In genomic region chr6:127471379-127472255, GRCh38 we compare ENCODE assay signal across 1 cellular context.
TF ChIP-seq lines count a peak whose summit lies in the region.

No MANE protein-coding gene starts in this region.

TF ChIP-seq in GM12878, 131 proteins besides CTCF, POLR2A, EP300 and RAD21:
- peak; percentile 64 for TF ChIP-seq SPI1 (IDR thresholded peaks at IDR 0.05; ENCODE audit: borderline replicate concordance, insufficient read depth, low read depth, low read length)
- no peak for TF ChIP-seq ZNF687 (IDR thresholded peaks at IDR 0.05)
TF ChIP-seq in GM12878: peak in this region for 1.
